ENCODE assay signal across 19 cellular contexts in the genomic region with DNA sequence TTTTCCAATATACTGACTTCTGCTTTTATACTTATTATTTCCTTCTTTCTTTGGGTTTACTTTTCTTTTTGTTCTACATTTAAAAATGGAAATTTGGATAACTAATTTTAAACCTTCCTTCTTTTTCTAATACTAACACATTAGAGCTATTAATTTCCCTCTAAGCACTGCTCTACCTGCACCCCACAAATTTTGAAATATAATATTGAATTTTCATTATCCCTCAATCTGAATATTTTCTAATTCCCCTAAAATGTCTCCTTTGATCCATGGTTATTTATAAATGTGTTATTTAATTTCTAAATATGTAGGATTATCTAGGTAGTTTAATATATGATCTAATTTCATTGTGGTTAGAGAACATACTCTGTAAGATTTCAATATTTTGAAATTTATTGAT.
A peak's percentile ranks its signal among the peaks of the same experiment; 100 is the strongest.
DNase-seq lines count a peak whose midpoint lies in the region; ATAC-seq, FAIRE-seq and TF ChIP-seq lines count a peak whose summit lies in the region.
"Had no signal": no experiment of that assay in that cellular context is flagged by ENCODE, and none has a peak within 500 bp of the region (broad histone marks: within the 10 kb centered on the region; RNA-seq: fewer than 3 reads in every experiment).

No MANE protein-coding gene starts in this region.

- no peaks in the 10 kb centered on the region for H3F3A ChIP-seq in smooth muscle cell (ENCODE audit: low read depth)

- no peaks in the 10 kb centered on the region for H3K9me2 ChIP-seq in hepatocyte (replicated peaks; ENCODE audit: insufficient read depth)

- peak; percentile 21 for FAIRE-seq in RCC 7860 (lab: Jason Lieb, UNC)
- FAIRE-seq: GM12892 had no signal

- H3K79me2 ChIP-seq in hepatocyte: no peaks in the 10 kb centered on the region
- no peaks in the 10 kb centered on the region for H3K79me2 ChIP-seq in smooth muscle cell (ENCODE audit: low read depth)

- H3K36me3 ChIP-seq in left ventricle myocardium inferior (peaks cover 4% of the 10 kb centered on the region), right atrium auricular region (no peaks in the 10 kb centered on the region), hepatocyte (replicated peaks; ENCODE audit: insufficient read depth, low read depth) (no peaks in the 10 kb centered on the region), smooth muscle cell (ENCODE audit: low read depth) (no peaks in the 10 kb centered on the region)

- no peaks in the 10 kb centered on the region for H3K4me1 ChIP-seq in left ventricle myocardium inferior
- H3K4me1 ChIP-seq in right atrium auricular region: no peaks in the 10 kb centered on the region
- peaks cover 9% of the 10 kb centered on the region for H3K4me1 ChIP-seq in hepatocyte (ENCODE audit: insufficient read depth)
- H3K4me1 ChIP-seq in smooth muscle cell (ENCODE audit: low read depth): no peaks in the 10 kb centered on the region

- TF ChIP-seq CTCF in left ventricle myocardium inferior (IDR thresholded peaks at IDR 0.05; ENCODE audit: borderline replicate concordance) (no peak), right atrium auricular region (IDR thresholded peaks at IDR 0.05) (no peak), hepatocyte (IDR thresholded peaks at IDR 0.05; ENCODE audit: poor library complexity) (no peak), smooth muscle cell (IDR thresholded peaks at IDR 0.05; ENCODE audit: borderline replicate concordance, insufficient read depth, poor library complexity, severe bottlenecking) (no peak), omental fat pad (IDR thresholded peaks at IDR 0.05) (no peak)

- H3K9ac ChIP-seq in smooth muscle cell (ENCODE audit: low read depth): no peak overlapping the region

- DNase-seq in left ventricle myocardium inferior (no peak), right atrium auricular region (ENCODE audit: low spot score) (no peak), RCC 7860 (ENCODE audit: low spot score) (no peak), hepatocyte (ENCODE audit: low spot score) (no peak), smooth muscle cell (lab: John Stamatoyannopoulos, UW; ENCODE audit: unreplicated experiment) (no peak), T1000 (lab: John Stamatoyannopoulos, UW) (no peak), omental fat pad (ENCODE audit: low spot score) (no peak)
- DNase-seq: C1 segment of cervical spinal cord; CD4-positive, alpha-beta memory T cell; COR-L47; DMS153; DND-41; H9; HFFc6 had no signal

- no peaks in the 10 kb centered on the region for H3K27me3 ChIP-seq in left ventricle myocardium inferior (ENCODE audit: low read depth)
- H3K27me3 ChIP-seq in right atrium auricular region: no peaks in the 10 kb centered on the region
- no peaks in the 10 kb centered on the region for H3K27me3 ChIP-seq in hepatocyte
- H3K27me3 ChIP-seq in smooth muscle cell (ENCODE audit: low read depth): no peaks in the 10 kb centered on the region

- H4K20me1 ChIP-seq in hepatocyte (ENCODE audit: insufficient read depth, poor library complexity, severe bottlenecking) (no peaks in the 10 kb centered on the region), smooth muscle cell (ENCODE audit: low read depth) (no peaks in the 10 kb centered on the region)

- H3K9me3 ChIP-seq in left ventricle myocardium inferior (replicated peaks): peaks cover 14% of the 10 kb centered on the region
- H3K9me3 ChIP-seq in right atrium auricular region: peaks cover 0 to 11% of the 10 kb centered on the region in 2 donors
- no peaks in the 10 kb centered on the region for H3K9me3 ChIP-seq in hepatocyte (ENCODE audit: low read depth)
- no peaks in the 10 kb centered on the region for H3K9me3 ChIP-seq in smooth muscle cell (replicated peaks; ENCODE audit: low read depth)

- H3K4me2 ChIP-seq in hepatocyte (no peak overlapping the region), smooth muscle cell (no peak overlapping the region)
- H3K4me2 ChIP-seq: GM23338 had no signal

- no peak overlapping the region for H2AFZ ChIP-seq in hepatocyte
- H2AFZ ChIP-seq in smooth muscle cell (ENCODE audit: low read depth): no peak overlapping the region
- H2AFZ ChIP-seq: GM23338 had no signal

- peak overlapping the region; percentile 57 for H3K27ac ChIP-seq in left ventricle myocardium inferior (replicated peaks)
- peak overlapping the region in 1 of 2 donors; percentile 67 for H3K27ac ChIP-seq in right atrium auricular region
- H3K27ac ChIP-seq in hepatocyte: peak overlapping the region; percentile 88
- H3K27ac ChIP-seq in smooth muscle cell (ENCODE audit: low read depth): peak overlapping the region; percentile 69
- H3K27ac ChIP-seq: 22Rv1 had no signal

- intact Hi-C loops in left ventricle myocardium inferior (cut with micrococcal nuclease): no loop called here

- H3K4me3 ChIP-seq in left ventricle myocardium inferior (no peak overlapping the region), right atrium auricular region (no peak overlapping the region), hepatocyte (no peak overlapping the region), smooth muscle cell (no peak overlapping the region)
- H3K4me3 ChIP-seq: GM23338 had no signal

- no peak for ATAC-seq in omental fat pad (ENCODE audit: low FRiP score)
- ATAC-seq in GM21576 (IDR thresholded peaks at IDR 0.05; ENCODE audit: unreplicated experiment): no peak
- ATAC-seq: GM23338, HCT116 had no signal
